22 cellular contexts compared by ENCODE assay signal in genomic region chr6:63236398-63236817, GRCh38. TPM values are rescaled to one million over a fixed set of nuclear protein-coding genes. Genes with fewer than 3 reads are reported as not detected.
DNase-seq lines count a peak whose midpoint lies in the region; ATAC-seq and TF ChIP-seq lines count a peak whose summit lies in the region.
"Had no signal": no experiment of that assay in that cellular context is flagged by ENCODE, and none has a peak within 500 bp of the region (broad histone marks: within the 10 kb centered on the region; RNA-seq: fewer than 3 reads in every experiment).

No MANE protein-coding gene starts in this region.

- H3K36me3 Mint-ChIP-seq in activated T-helper 1 cell treated with anti-CD3 and anti-CD28 coated beads, Interleukin-12 subunit alpha, Interleukin-12 subunit beta, Interleukin-2, Interleukin-4 antibody, amounts not matched to agents 30 ng/mL and 10 ng/mL and 1 ng/mL, durations not matched to agents 14 hours and 24 hours and 36 hours (ENCODE audit: low read depth), result no peaks in the 10 kb centered on the region
- H3K36me3 Mint-ChIP-seq: brain had no signal

- no peak overlapping the region for H3K27ac ChIP-seq in uterus
- H3K27ac ChIP-seq: esophagus muscularis mucosa, right atrium auricular region had no signal

- no peaks in the 10 kb centered on the region for H3K4me1 ChIP-seq in uterus
- H3K4me1 ChIP-seq: esophagus muscularis mucosa, right atrium auricular region had no signal

- no peaks in the 10 kb centered on the region for H3K27me3 ChIP-seq in uterus
- H3K27me3 ChIP-seq: esophagus muscularis mucosa, right atrium auricular region had no signal

- H3K36me3 ChIP-seq in uterus, result no peaks in the 10 kb centered on the region
- H3K36me3 ChIP-seq: esophagus muscularis mucosa, right atrium auricular region had no signal

- no peak overlapping the region for H3K4me3 Mint-ChIP-seq in activated T-helper 1 cell treated with anti-CD3 and anti-CD28 coated beads, Interleukin-12 subunit alpha, Interleukin-12 subunit beta, Interleukin-2, Interleukin-4 antibody, amounts not matched to agents 30 ng/mL and 10 ng/mL and 1 ng/mL, durations not matched to agents 14 hours and 24 hours and 36 hours
- H3K4me3 Mint-ChIP-seq: activated B cell treated with CpG ODN at 0.5 μM for 24 hours; brain; dendritic cell treated with granulocyte-macrophage colony-stimulating factor and Interleukin-4, amounts not matched to agents 40 ng/mL and 50 ng/mL, for 4 days had no signal

- H3K27ac Mint-ChIP-seq in activated T-helper 1 cell treated with anti-CD3 and anti-CD28 coated beads, Interleukin-12 subunit alpha, Interleukin-12 subunit beta, Interleukin-2, Interleukin-4 antibody, amounts not matched to agents 30 ng/mL and 10 ng/mL and 1 ng/mL, durations not matched to agents 14 hours and 24 hours and 36 hours, result no peak overlapping the region
- H3K27ac Mint-ChIP-seq: activated B cell treated with CpG ODN at 0.5 μM for 24 hours; brain; dendritic cell treated with granulocyte-macrophage colony-stimulating factor and Interleukin-4, amounts not matched to agents 40 ng/mL and 50 ng/mL, for 4 days had no signal

- DNase-seq in NOMO-1 (lab: John Stamatoyannopoulos, UW; ENCODE audit: unreplicated experiment in 2 of 2) (peak; percentile 32 to 68), iPS-NIHi7 (ENCODE audit: extremely low spot score) (peak; percentile 16), uterus (no peak), NCI-H1436 treated with DMSO at 0.1 percent for 48 hours (lab: John Stamatoyannopoulos, UW) (no peak), T-helper 9 cell (no peak)
- DNase-seq in activated T-helper 1 cell treated with anti-CD3 and anti-CD28 coated beads, Interleukin-12 subunit alpha, Interleukin-12 subunit beta, Interleukin-2, Interleukin-4 antibody, amounts not matched to agents 30 ng/mL and 10 ng/mL and 1 ng/mL, durations not matched to agents 14 hours and 24 hours and 36 hours (ENCODE audit: low spot score), result no peak
- DNase-seq: activated B cell treated with CpG ODN at 0.5 μM for 24 hours; activated CD8-positive, alpha-beta memory T cell treated with anti-CD3 and anti-CD28 coated beads, Interleukin-2, amount 50 U/mL, for 4 hours; activated naive CD4-positive, alpha-beta T cell treated with Interleukin-2 at 50 U/mL for 16 hours; GF-D8; glutamatergic neuron; HCEC 1CT; islet precursor cell; NCI-H2029; NCI-H526 had no signal

- intact Hi-C loops in uterus (cut with DNase I; ENCODE audit: low total_unique reads), result no loop called here
- intact Hi-C loops in activated T-helper 1 cell treated with anti-CD3 and anti-CD28 coated beads, Interleukin-12 subunit alpha, Interleukin-12 subunit beta, Interleukin-2, Interleukin-4 antibody, amounts not matched to agents 30 ng/mL and 10 ng/mL and 1 ng/mL, durations not matched to agents 14 hours and 24 hours and 36 hours (cut with micrococcal nuclease), result no loop called here

- ATAC-seq in GM19043 (IDR thresholded peaks at IDR 0.05; ENCODE audit: low read depth, unreplicated experiment) (peak; percentile 89), HG02973 (IDR thresholded peaks at IDR 0.05; ENCODE audit: unreplicated experiment) (peak; percentile 60)

- TF ChIP-seq CTCF in uterus (IDR thresholded peaks at IDR 0.05), result no peak

- no peak for TF ChIP-seq POLR2A in uterus (IDR thresholded peaks at IDR 0.05)

- H3K27me3 Mint-ChIP-seq in activated T-helper 1 cell treated with anti-CD3 and anti-CD28 coated beads, Interleukin-12 subunit alpha, Interleukin-12 subunit beta, Interleukin-2, Interleukin-4 antibody, amounts not matched to agents 30 ng/mL and 10 ng/mL and 1 ng/mL, durations not matched to agents 14 hours and 24 hours and 36 hours (ENCODE audit: insufficient read depth), result no peaks in the 10 kb centered on the region
- H3K27me3 Mint-ChIP-seq: dendritic cell treated with granulocyte-macrophage colony-stimulating factor and Interleukin-4, amounts not matched to agents 40 ng/mL and 50 ng/mL, for 4 days had no signal

- H3K9me3 ChIP-seq in uterus, result no peaks in the 10 kb centered on the region
- H3K9me3 ChIP-seq: esophagus muscularis mucosa, right atrium auricular region had no signal

- H3K9me3 Mint-ChIP-seq in activated T-helper 1 cell treated with anti-CD3 and anti-CD28 coated beads, Interleukin-12 subunit alpha, Interleukin-12 subunit beta, Interleukin-2, Interleukin-4 antibody, amounts not matched to agents 30 ng/mL and 10 ng/mL and 1 ng/mL, durations not matched to agents 14 hours and 24 hours and 36 hours, result peaks cover 5% of the 10 kb centered on the region
- H3K9me3 Mint-ChIP-seq: activated B cell treated with CpG ODN at 0.5 μM for 24 hours had no signal

- no peaks in the 10 kb centered on the region for H3K4me1 Mint-ChIP-seq in activated T-helper 1 cell treated with anti-CD3 and anti-CD28 coated beads, Interleukin-12 subunit alpha, Interleukin-12 subunit beta, Interleukin-2, Interleukin-4 antibody, amounts not matched to agents 30 ng/mL and 10 ng/mL and 1 ng/mL, durations not matched to agents 14 hours and 24 hours and 36 hours (ENCODE audit: low read depth)
- H3K4me1 Mint-ChIP-seq: activated B cell treated with CpG ODN at 0.5 μM for 24 hours, brain had no signal

- H3K4me3 ChIP-seq in uterus, result no peak overlapping the region
- H3K4me3 ChIP-seq: esophagus muscularis mucosa, right atrium auricular region had no signal

RNA-seq across cellular contexts. Expression of gene FKBP1C, which starts 25.1 kb away (rescaled TPM):
- under 1 TPM in 1 of 4 donors, not detected in 3; 0.29 TPM for total RNA-seq in uterus
- total RNA-seq in activated T-helper 1 cell treated with anti-CD3 and anti-CD28 coated beads, Interleukin-12 subunit alpha, Interleukin-12 subunit beta, Interleukin-2, Interleukin-4 antibody, amounts not matched to agents 30 ng/mL and 10 ng/mL and 1 ng/mL, durations not matched to agents 14 hours and 24 hours and 36 hours, result 2.3 and 2.7 TPM in 2 replicates
- total RNA-seq: activated B cell treated with CpG ODN at 0.5 μM for 24 hours, temporal lobe had no signal

Comparison
In these comparisons a context has a peak if more than half of its experiments do, and no peak if none do; other contexts are left out.
1. DNase-seq: peak in NOMO-1 (2 of 2) and iPS-NIHi7 (single experiment); none in uterus (0 of 2), NCI-H1436 treated with DMSO at 0.1 percent for 48 hours (single experiment), T-helper 9 cell (single experiment) and activated T-helper 1 cell treated with anti-CD3 and anti-CD28 coated beads, Interleukin-12 subunit alpha, Interleukin-12 subunit beta, Interleukin-2, Interleukin-4 antibody, amounts not matched to agents 30 ng/mL and 10 ng/mL and 1 ng/mL, durations not matched to agents 14 hours and 24 hours and 36 hours (single experiment).